In genomic region chr21:35207322-35207721, GRCh38 we compare ENCODE assay signal across 1 cellular context.
TF ChIP-seq lines count a peak whose summit lies in the region.

No MANE protein-coding gene starts in this region.

TF ChIP-seq in HepG2, 621 proteins besides CTCF, POLR2A, EP300 and RAD21:
- no peak for TF ChIP-seq ZNF510 (CRISPR knock-in tag; IDR thresholded peaks at IDR 0.05; ENCODE audit: low read depth)
- no peak for TF ChIP-seq ZNF674 (CRISPR knock-in tag; IDR thresholded peaks at IDR 0.05; ENCODE audit: low read depth)
- no peak for TF ChIP-seq FLYWCH1 (CRISPR knock-in tag; IDR thresholded peaks at IDR 0.05)
- no peak for TF ChIP-seq ZNF414 (CRISPR knock-in tag; IDR thresholded peaks at IDR 0.05)
- TF ChIP-seq ZNF354B (CRISPR knock-in tag; IDR thresholded peaks at IDR 0.05) = no peak
- TF ChIP-seq IRX3 (CRISPR knock-in tag; IDR thresholded peaks at IDR 0.05; ENCODE audit: borderline replicate concordance, low read depth) = no peak
- no peak for TF ChIP-seq TERF1 (CRISPR knock-in tag; IDR thresholded peaks at IDR 0.05)
